Comparison of ENCODE assay signal across 4 cellular contexts in the genomic region with DNA sequence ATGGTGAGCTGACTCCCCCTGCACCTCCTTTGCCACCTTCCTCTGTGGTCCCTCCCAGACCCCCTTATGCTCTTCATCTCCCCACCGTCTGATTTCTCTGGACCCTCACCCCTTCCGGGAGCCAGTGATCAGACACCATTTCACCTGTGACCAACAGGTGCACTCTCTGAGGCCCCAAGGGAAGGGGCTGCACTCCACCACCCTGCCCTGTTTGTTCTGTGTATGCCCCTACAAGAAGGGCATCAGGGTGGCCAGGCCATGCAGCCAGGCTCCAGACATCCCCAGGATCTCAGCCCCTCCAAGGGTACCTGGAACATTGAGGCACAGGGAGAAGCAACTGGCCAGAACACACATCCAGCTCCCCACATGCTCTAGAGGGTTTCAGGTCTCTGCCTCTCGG. TPM values are rescaled to one million over a fixed set of nuclear protein-coding genes. Genes with fewer than 3 reads are reported as not detected.
"Had no signal": no experiment of that assay in that cellular context is flagged by ENCODE, and none has a peak within 500 bp of the region (broad histone marks: within the 10 kb centered on the region; RNA-seq: fewer than 3 reads in every experiment).

No MANE protein-coding gene starts in this region.

RNA-seq across cellular contexts. Expression of a gene that starts 42.2 kb away (rescaled TPM):
- total RNA-seq: GM23248, GM23338, H4, HFFc6 had no signal
- polyA plus RNA-seq: GM23248 had no signal
